In genomic region chr3:46829699-46830208, GRCh38 we compare ENCODE assay signal across 12 cellular contexts. TPM values are rescaled to one million over a fixed set of nuclear protein-coding genes. Genes with fewer than 3 reads are reported as not detected.
A peak's percentile ranks its signal among the peaks of the same experiment; 100 is the strongest.
DNase-seq lines count a peak whose midpoint lies in the region; ATAC-seq and TF ChIP-seq lines count a peak whose summit lies in the region.
"Had no signal": no experiment of that assay in that cellular context is flagged by ENCODE, and none has a peak within 500 bp of the region (broad histone marks: within the 10 kb centered on the region; RNA-seq: fewer than 3 reads in every experiment).

No MANE protein-coding gene starts in this region.

- DNase-seq in T-helper 1 cell (no peak), dorsolateral prefrontal cortex (no peak)
- peak; percentile 81 for DNase-seq in activated CD8-positive, alpha-beta T cell treated with anti-CD3 and anti-CD28 coated beads for 36 hours
- DNase-seq in stimulated activated CD4-positive, alpha-beta T cell treated with anti-CD3 and anti-CD28 coated beads, TNF-alpha, amount 100 ng/mL, for 24 hours (ENCODE audit: low read depth in 3 of 3): peak in 2 of 3 experiments; percentile 23 to 41
- DNase-seq in T-helper 2 cell treated with Interferon-gamma antibody and Interleukin-4, amounts not matched to agents 5 μg/mL and 100 μg/mL, for 36 hours (ENCODE audit: low spot score): no peak
- DNase-seq: foreskin fibroblast, NCI-H2029 treated with DMSO at 0.1 percent for 48 hours had no signal

- ATAC-seq in HG02588 (IDR thresholded peaks at IDR 0.05; ENCODE audit: unreplicated experiment) (peak; percentile 74), GM21717 (IDR thresholded peaks at IDR 0.05; ENCODE audit: unreplicated experiment) (no peak)
- peak; percentile 99 for ATAC-seq in activated CD8-positive, alpha-beta T cell treated with anti-CD3 and anti-CD28 coated beads for 36 hours

- POLR2A ChIA-PET in activated CD8-positive, alpha-beta T cell treated with anti-CD3 and anti-CD28 coated beads for 36 hours (lab: Charles Lee): no interaction called here

- peak overlapping the region; percentile 23 for H3K27ac Mint-ChIP-seq in T-helper 1 cell treated with Interleukin-12 subunit alpha and Interleukin-12 subunit beta and Interleukin-4 antibody, amounts not matched to agents 30 μg/mL and 1 μg/mL, for 36 hours
- H3K27ac Mint-ChIP-seq in activated CD8-positive, alpha-beta T cell treated with anti-CD3 and anti-CD28 coated beads for 36 hours: no peak overlapping the region
- no peak overlapping the region for H3K27ac Mint-ChIP-seq in T-helper 2 cell treated with Interferon-gamma antibody and Interleukin-4, amounts not matched to agents 5 μg/mL and 100 μg/mL, for 36 hours
- H3K27ac Mint-ChIP-seq: mesothelial cell of epicardium had no signal

- H3K27me3 ChIP-seq in dorsolateral prefrontal cortex: no peaks in the 10 kb centered on the region

- peaks cover 11% of the 10 kb centered on the region for H3K27me3 Mint-ChIP-seq in T-helper 1 cell treated with Interleukin-12 subunit alpha and Interleukin-12 subunit beta and Interleukin-4 antibody, amounts not matched to agents 30 μg/mL and 1 μg/mL, for 36 hours (ENCODE audit: low read depth)
- H3K27me3 Mint-ChIP-seq in activated CD8-positive, alpha-beta T cell treated with anti-CD3 and anti-CD28 coated beads for 36 hours: no peaks in the 10 kb centered on the region
- peaks cover 4% of the 10 kb centered on the region for H3K27me3 Mint-ChIP-seq in T-helper 2 cell treated with Interferon-gamma antibody and Interleukin-4, amounts not matched to agents 5 μg/mL and 100 μg/mL, for 36 hours (ENCODE audit: low read depth)

- no peak overlapping the region for H3K4me3 Mint-ChIP-seq in T-helper 1 cell treated with Interleukin-12 subunit alpha and Interleukin-12 subunit beta and Interleukin-4 antibody, amounts not matched to agents 30 μg/mL and 1 μg/mL, for 36 hours
- H3K4me3 Mint-ChIP-seq in activated CD8-positive, alpha-beta T cell treated with anti-CD3 and anti-CD28 coated beads for 36 hours: no peak overlapping the region
- no peak overlapping the region for H3K4me3 Mint-ChIP-seq in T-helper 2 cell treated with Interferon-gamma antibody and Interleukin-4, amounts not matched to agents 5 μg/mL and 100 μg/mL, for 36 hours
- H3K4me3 Mint-ChIP-seq: mesothelial cell of epicardium had no signal

- intact Hi-C loops in activated CD8-positive, alpha-beta T cell treated with anti-CD3 and anti-CD28 coated beads for 36 hours (cut with micrococcal nuclease): no loop called here
- intact Hi-C loops in dorsolateral prefrontal cortex (cut with DNase I): no loop called here

- no peak overlapping the region for H3K27ac ChIP-seq in dorsolateral prefrontal cortex

- TF ChIP-seq CTCF in activated CD8-positive, alpha-beta T cell treated with anti-CD3 and anti-CD28 coated beads for 36 hours (IDR thresholded peaks at IDR 0.05): no peak
- TF ChIP-seq CTCF in dorsolateral prefrontal cortex (IDR thresholded peaks at IDR 0.05 in 54 of 56, conservative IDR thresholded peaks at IDR 0.05 in 2 of 56; ENCODE audit: low read depth in 1 of 56, partially characterized antibody in 56 of 56): no peak

- no peak overlapping the region for H3K4me3 ChIP-seq in dorsolateral prefrontal cortex

- CTCF ChIA-PET in activated CD8-positive, alpha-beta T cell treated with anti-CD3 and anti-CD28 coated beads for 36 hours (lab: Charles Lee): interaction anchor here (1.4 kb wide), 1 partner anchor 341 kb away, joined by 4 read pairs; no protein-coding TSS in a partner anchor

- no peaks in the 10 kb centered on the region for H3K9me3 Mint-ChIP-seq in T-helper 1 cell treated with Interleukin-12 subunit alpha and Interleukin-12 subunit beta and Interleukin-4 antibody, amounts not matched to agents 30 μg/mL and 1 μg/mL, for 36 hours
- peaks cover 3% of the 10 kb centered on the region for H3K9me3 Mint-ChIP-seq in activated CD8-positive, alpha-beta T cell treated with anti-CD3 and anti-CD28 coated beads for 36 hours
- no peaks in the 10 kb centered on the region for H3K9me3 Mint-ChIP-seq in T-helper 2 cell treated with Interferon-gamma antibody and Interleukin-4, amounts not matched to agents 5 μg/mL and 100 μg/mL, for 36 hours
- H3K9me3 Mint-ChIP-seq: mesothelial cell of epicardium had no signal

- no peaks in the 10 kb centered on the region for H3K36me3 Mint-ChIP-seq in T-helper 1 cell treated with Interleukin-12 subunit alpha and Interleukin-12 subunit beta and Interleukin-4 antibody, amounts not matched to agents 30 μg/mL and 1 μg/mL, for 36 hours (ENCODE audit: low read depth)
- no peaks in the 10 kb centered on the region for H3K36me3 Mint-ChIP-seq in activated CD8-positive, alpha-beta T cell treated with anti-CD3 and anti-CD28 coated beads for 36 hours (ENCODE audit: low read depth)
- no peaks in the 10 kb centered on the region for H3K36me3 Mint-ChIP-seq in T-helper 2 cell treated with Interferon-gamma antibody and Interleukin-4, amounts not matched to agents 5 μg/mL and 100 μg/mL, for 36 hours (ENCODE audit: low read depth)

- peaks cover 7% of the 10 kb centered on the region for H3K4me1 Mint-ChIP-seq in T-helper 1 cell treated with Interleukin-12 subunit alpha and Interleukin-12 subunit beta and Interleukin-4 antibody, amounts not matched to agents 30 μg/mL and 1 μg/mL, for 36 hours (ENCODE audit: low read depth)
- H3K4me1 Mint-ChIP-seq in activated CD8-positive, alpha-beta T cell treated with anti-CD3 and anti-CD28 coated beads for 36 hours (ENCODE audit: low read depth): peaks cover 13% of the 10 kb centered on the region
- peaks cover 5% of the 10 kb centered on the region for H3K4me1 Mint-ChIP-seq in T-helper 2 cell treated with Interferon-gamma antibody and Interleukin-4, amounts not matched to agents 5 μg/mL and 100 μg/mL, for 36 hours (ENCODE audit: low read depth)

RNA-seq across cellular contexts. Expression of gene MYL3, which starts 33.5 kb away (rescaled TPM):
- not detected for total RNA-seq in activated CD8-positive, alpha-beta T cell treated with anti-CD3 and anti-CD28 coated beads for 36 hours
- 10 to 100 TPM in 3 of 120 experiments, 1 to 10 TPM in 117; 1.2 to 13.0 (median 4.9) TPM for total RNA-seq in dorsolateral prefrontal cortex
- total RNA-seq: T-helper 1 cell treated with Interleukin-12 subunit alpha and Interleukin-12 subunit beta and Interleukin-4 antibody, amounts not matched to agents 30 ng/mL and 1 ng/mL, for 36 hours had no signal

RNA-seq across cellular contexts. Expression of gene PTH1R, which starts 47.8 kb away (rescaled TPM):
- not detected for total RNA-seq in activated CD8-positive, alpha-beta T cell treated with anti-CD3 and anti-CD28 coated beads for 36 hours
- total RNA-seq in dorsolateral prefrontal cortex: 10 to 100 TPM in 115 of 120 experiments, 1 to 10 TPM in 5; 7.9 to 65.0 (median 17.4) TPM
- total RNA-seq: T-helper 1 cell treated with Interleukin-12 subunit alpha and Interleukin-12 subunit beta and Interleukin-4 antibody, amounts not matched to agents 30 ng/mL and 1 ng/mL, for 36 hours had no signal

Comparison
In these comparisons a context has a peak if more than half of its experiments do, and no peak if none do; other contexts are left out.
1. DNase-seq: peak in activated CD8-positive, alpha-beta T cell treated with anti-CD3 and anti-CD28 coated beads for 36 hours (single experiment) and stimulated activated CD4-positive, alpha-beta T cell treated with anti-CD3 and anti-CD28 coated beads, TNF-alpha, amount 100 ng/mL, for 24 hours (2 of 3); none in T-helper 1 cell (0 of 5), dorsolateral prefrontal cortex (0 of 10) and T-helper 2 cell treated with Interferon-gamma antibody and Interleukin-4, amounts not matched to agents 5 μg/mL and 100 μg/mL, for 36 hours (single experiment).
2. RNA of gene PTH1R, which starts 47.8 kb away (total RNA-seq): 7.9 to 65.0 TPM in dorsolateral prefrontal cortex; not detected in activated CD8-positive, alpha-beta T cell treated with anti-CD3 and anti-CD28 coated beads for 36 hours; every median in the first group is over 4 times any median in the second.